21 cellular contexts compared by ENCODE assay signal in the genomic region with DNA sequence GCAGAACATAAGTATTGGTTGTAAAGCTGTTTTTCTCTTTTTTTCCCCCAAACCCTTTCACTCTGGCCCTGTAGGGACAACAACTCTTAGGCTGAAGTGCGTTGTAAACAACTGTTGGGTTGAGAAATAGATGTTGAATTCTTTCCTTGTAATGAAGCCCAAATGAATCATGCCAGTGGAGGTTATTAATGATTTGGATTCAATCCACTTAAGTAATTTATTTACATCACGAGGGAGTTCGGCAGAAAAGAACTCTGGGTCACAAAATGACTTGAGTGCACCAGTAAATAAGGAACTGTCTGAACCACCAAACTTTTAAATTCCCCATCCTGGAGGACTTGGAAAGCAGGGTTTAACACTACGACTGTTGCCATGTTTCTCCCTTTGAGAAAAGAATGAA.
DNase-seq lines count a peak whose midpoint lies in the region; ATAC-seq, FAIRE-seq and TF ChIP-seq lines count a peak whose summit lies in the region.
"Had no signal": no experiment of that assay in that cellular context is flagged by ENCODE, and none has a peak within 500 bp of the region (broad histone marks: within the 10 kb centered on the region; RNA-seq: fewer than 3 reads in every experiment).

No MANE protein-coding gene starts in this region.

- intact Hi-C loops in CD8-positive, alpha-beta T cell (cut with DNase I, micrococcal nuclease) = no loop called here

- no peak overlapping the region for H3K18ac ChIP-seq in mesenchymal stem cell (ENCODE audit: low read depth in 1 of 2, low read length in 2 of 2)

- H3K9me3 ChIP-seq in mesenchymal stem cell (ENCODE audit: control insufficient read depth, low read length) = no peaks in the 10 kb centered on the region
- H3K9me3 ChIP-seq in suprapubic skin = no peaks in the 10 kb centered on the region
- no peaks in the 10 kb centered on the region for H3K9me3 ChIP-seq in CD8-positive, alpha-beta T cell (ENCODE audit: low read length)
- H3K9me3 ChIP-seq: BLaER1 treated with 17β-estradiol and CSF1 and Interleukin-3, amounts not matched to agents 10 nM and 100 nM; Peyer's patch; SK-N-SH had no signal

- DNase-seq in EL (peak; percentile 9), mesenchymal stem cell (peak; percentile 67), suprapubic skin (ENCODE audit: low spot score in 2 of 2) (no peak), GM12891 (ENCODE audit: insufficient read length, low spot score) (no peak), kidney glomerular epithelial cell (lab: John Stamatoyannopoulos, UW) (no peak)
- no peak for DNase-seq in CD8-positive, alpha-beta T cell
- DNase-seq: dermis blood vessel endothelial cell, DMS 273 treated with DMSO at 0.1 percent for 48 hours, Kasumi-1, NCI-H1417, Peyer's patch, SK-N-SH, T1000 had no signal

- no peak for TF ChIP-seq CTCF in brain (conservative IDR thresholded peaks at IDR 0.05)
- TF ChIP-seq CTCF in suprapubic skin (IDR thresholded peaks at IDR 0.05) = no peak
- TF ChIP-seq CTCF in CD8-positive, alpha-beta T cell (IDR thresholded peaks at IDR 0.05) = no peak

- H3K36me3 ChIP-seq in mesenchymal stem cell (ENCODE audit: control insufficient read depth in 1 of 2, insufficient read depth in 2 of 2, low read depth in 1 of 2, low read length in 2 of 2) = peaks cover 0 to 35% of the 10 kb centered on the region in 2 experiments
- H3K36me3 ChIP-seq in suprapubic skin = no peaks in the 10 kb centered on the region
- H3K36me3 ChIP-seq in CD8-positive, alpha-beta T cell (ENCODE audit: insufficient read depth, low read length) = no peaks in the 10 kb centered on the region
- H3K36me3 ChIP-seq: BLaER1 treated with 17β-estradiol and CSF1 and Interleukin-3, amounts not matched to agents 10 nM and 100 nM; Peyer's patch had no signal

- H3K36me3 Mint-ChIP-seq in brain = peaks cover 38% of the 10 kb centered on the region
- no peaks in the 10 kb centered on the region for H3K36me3 Mint-ChIP-seq in CD8-positive, alpha-beta T cell
- H3K36me3 Mint-ChIP-seq: activated naive CD8-positive, alpha-beta T cell had no signal

- H3K4me1 Mint-ChIP-seq in brain = peaks cover 93% of the 10 kb centered on the region
- H3K4me1 Mint-ChIP-seq in CD8-positive, alpha-beta T cell (ENCODE audit: low read depth) = no peaks in the 10 kb centered on the region

- TF ChIP-seq POLR2A in suprapubic skin (IDR thresholded peaks at IDR 0.05) = no peak
- no peak for TF ChIP-seq POLR2A in GM12891 (IDR thresholded peaks at IDR 0.05; ENCODE audit: low read depth, low read length)

- no peak for TF ChIP-seq EP300 in suprapubic skin (IDR thresholded peaks at IDR 0.05)

- peak overlapping the region in 4 of 5 experiments; percentile 43 to 64 (median 54) for H3K27ac Mint-ChIP-seq in brain
- H3K27ac Mint-ChIP-seq in CD8-positive, alpha-beta T cell = no peak overlapping the region
- H3K27ac Mint-ChIP-seq: activated naive CD8-positive, alpha-beta T cell; activated T-helper 1 cell treated with anti-CD3 and anti-CD28 coated beads, Interleukin-12 subunit alpha, Interleukin-12 subunit beta, Interleukin-2, Interleukin-4 antibody, amounts not matched to agents 30 ng/mL and 10 ng/mL and 1 ng/mL, durations not matched to agents 14 hours and 24 hours and 36 hours had no signal

- H3K9me3 Mint-ChIP-seq in brain = no peaks in the 10 kb centered on the region
- H3K9me3 Mint-ChIP-seq in CD8-positive, alpha-beta T cell = no peaks in the 10 kb centered on the region
- H3K9me3 Mint-ChIP-seq: activated T-helper 1 cell treated with anti-CD3 and anti-CD28 coated beads, Interleukin-12 subunit alpha, Interleukin-12 subunit beta, Interleukin-2, Interleukin-4 antibody, amounts not matched to agents 30 ng/mL and 10 ng/mL and 1 ng/mL, durations not matched to agents 14 hours and 24 hours and 36 hours; neural crest cell had no signal

- H3K14ac ChIP-seq in mesenchymal stem cell (ENCODE audit: low read length in 2 of 2) = no peak overlapping the region

- no peak overlapping the region for H4K8ac ChIP-seq in mesenchymal stem cell (ENCODE audit: low read length)

- H3K4me2 ChIP-seq in mesenchymal stem cell (ENCODE audit: low read length, poor library complexity, severe bottlenecking) = no peak overlapping the region
- H3K4me2 ChIP-seq: BLaER1 treated with 17β-estradiol and CSF1 and Interleukin-3, amounts not matched to agents 10 nM and 100 nM; SK-N-SH had no signal

- no peak overlapping the region for H3K4ac ChIP-seq in mesenchymal stem cell (ENCODE audit: low read depth in 1 of 2, low read length in 2 of 2)

- H3K27ac ChIP-seq in mesenchymal stem cell (ENCODE audit: low read length, poor library complexity, severe bottlenecking) = no peak overlapping the region
- peak overlapping the region; percentile 55 for H3K27ac ChIP-seq in suprapubic skin
- no peak overlapping the region for H3K27ac ChIP-seq in CD8-positive, alpha-beta T cell (ENCODE audit: low read depth, low read length)
- H3K27ac ChIP-seq: BLaER1 treated with 17β-estradiol and CSF1 and Interleukin-3, amounts not matched to agents 10 nM and 100 nM; epithelial cell of prostate had no signal

- no peaks in the 10 kb centered on the region for H3K79me1 ChIP-seq in mesenchymal stem cell (replicated peaks; ENCODE audit: low read length, poor library complexity, severe bottlenecking)

- H2BK12ac ChIP-seq in mesenchymal stem cell (ENCODE audit: low read length in 2 of 2) = no peak overlapping the region

- H3K27me3 Mint-ChIP-seq in brain = no peaks in the 10 kb centered on the region
- no peaks in the 10 kb centered on the region for H3K27me3 Mint-ChIP-seq in CD8-positive, alpha-beta T cell (ENCODE audit: low read depth)
- H3K27me3 Mint-ChIP-seq: activated naive CD8-positive, alpha-beta T cell had no signal

- no peak overlapping the region for H2BK120ac ChIP-seq in mesenchymal stem cell (ENCODE audit: low read depth, low read length)

- no peak for FAIRE-seq in GM12891 (lab: Jason Lieb, UNC)
- FAIRE-seq: islet of Langerhans had no signal

- H3K23ac ChIP-seq in mesenchymal stem cell (ENCODE audit: low read length in 2 of 2) = no peak overlapping the region

- no peak for ATAC-seq in HG03565 (IDR thresholded peaks at IDR 0.05; ENCODE audit: unreplicated experiment)
- no peak for ATAC-seq in CD8-positive, alpha-beta T cell

- peak overlapping the region in 1 of 5 experiments; percentile 33 for H3K4me3 Mint-ChIP-seq in brain
- H3K4me3 Mint-ChIP-seq in CD8-positive, alpha-beta T cell = no peak overlapping the region
- H3K4me3 Mint-ChIP-seq: activated naive CD8-positive, alpha-beta T cell; activated T-helper 1 cell treated with anti-CD3 and anti-CD28 coated beads, Interleukin-12 subunit alpha, Interleukin-12 subunit beta, Interleukin-2, Interleukin-4 antibody, amounts not matched to agents 30 ng/mL and 10 ng/mL and 1 ng/mL, durations not matched to agents 14 hours and 24 hours and 36 hours; neural crest cell had no signal

- H3K4me3 ChIP-seq in mesenchymal stem cell (ENCODE audit: insufficient read depth in 1 of 2, low read depth in 1 of 2, low read length in 2 of 2) (peak overlapping the region in 1 of 2 experiments; percentile 12), suprapubic skin (no peak overlapping the region)
- H3K4me3 ChIP-seq in CD8-positive, alpha-beta T cell (ENCODE audit: low read depth, low read length) = no peak overlapping the region
- H3K4me3 ChIP-seq: BLaER1 treated with 17β-estradiol and CSF1 and Interleukin-3, amounts not matched to agents 10 nM and 100 nM; Peyer's patch had no signal

- CTCF ChIA-PET in CD8-positive, alpha-beta T cell (lab: Charles Lee) = no interaction called here

- H2AK5ac ChIP-seq in mesenchymal stem cell (ENCODE audit: low read length, severe bottlenecking) = no peak overlapping the region

- no peak overlapping the region for H4K91ac ChIP-seq in mesenchymal stem cell (ENCODE audit: low read length)

- no peak overlapping the region for H2AFZ ChIP-seq in mesenchymal stem cell (ENCODE audit: low read depth, low read length)

- H2BK5ac ChIP-seq in mesenchymal stem cell (ENCODE audit: low read depth, low read length, poor library complexity, severe bottlenecking) = no peak overlapping the region

- no peak overlapping the region for H2BK15ac ChIP-seq in mesenchymal stem cell (ENCODE audit: low read depth, poor library complexity, severe bottlenecking)

- H3K4me1 ChIP-seq in mesenchymal stem cell (ENCODE audit: control insufficient read depth, insufficient read depth, low read depth, low read length) (peaks cover 4% of the 10 kb centered on the region), suprapubic skin (peaks cover 19% of the 10 kb centered on the region)
- no peaks in the 10 kb centered on the region for H3K4me1 ChIP-seq in CD8-positive, alpha-beta T cell (ENCODE audit: insufficient read depth, low read length)

- H3K27me3 ChIP-seq in mesenchymal stem cell (ENCODE audit: control insufficient read depth in 1 of 2, insufficient read depth in 1 of 2, low read length in 2 of 2) = no peaks in the 10 kb centered on the region
- H3K27me3 ChIP-seq in suprapubic skin = no peaks in the 10 kb centered on the region
- no peaks in the 10 kb centered on the region for H3K27me3 ChIP-seq in CD8-positive, alpha-beta T cell (ENCODE audit: insufficient read depth, low read length)
- H3K27me3 ChIP-seq: BLaER1 treated with 17β-estradiol and CSF1 and Interleukin-3, amounts not matched to agents 10 nM and 100 nM; Peyer's patch had no signal

- 36% methylated on average over 4 of the region's 4 CpGs for WGBS in mesenchymal stem cell
- 32% methylated on average over 4 of the region's 4 CpGs for WGBS in suprapubic skin

- H3K9ac ChIP-seq in mesenchymal stem cell (ENCODE audit: low read length) = peak overlapping the region; percentile 26
- H3K9ac ChIP-seq: BLaER1 treated with 17β-estradiol and CSF1 and Interleukin-3, amounts not matched to agents 10 nM and 100 nM; SK-N-SH had no signal

- POLR2A ChIA-PET in CD8-positive, alpha-beta T cell (lab: Charles Lee) = no interaction called here

TF ChIP-seq in GM12891, 5 proteins besides CTCF, POLR2A, EP300 and RAD21:
- TF ChIP-seq TAF1 (IDR thresholded peaks at IDR 0.05; ENCODE audit: low read depth, low read length) (no peak), SPI1 (IDR thresholded peaks at IDR 0.05; ENCODE audit: low read depth, low read length) (no peak), POLR2AphosphoS5 (IDR thresholded peaks at IDR 0.05; ENCODE audit: low read depth, low read length) (no peak), PAX5 (IDR thresholded peaks at IDR 0.05; ENCODE audit: insufficient read depth, low read length, severe bottlenecking) (no peak), POU2F2 (IDR thresholded peaks at IDR 0.05; ENCODE audit: low read depth, low read length) (no peak)

Comparison
In these comparisons a context has a peak if more than half of its experiments do, and no peak if none do; other contexts are left out.
1. DNase-seq: peak in EL (single experiment) and mesenchymal stem cell (single experiment); none in suprapubic skin (0 of 2), GM12891 (single experiment), CD8-positive, alpha-beta T cell (0 of 7) and kidney glomerular epithelial cell (single experiment).